13 cellular contexts compared by ENCODE assay signal in genomic region chr2:18047896-18048657, GRCh38.
DNase-seq lines count a peak whose midpoint lies in the region; ATAC-seq and TF ChIP-seq lines count a peak whose summit lies in the region.
"Had no signal": no experiment of that assay in that cellular context is flagged by ENCODE, and none has a peak within 500 bp of the region (broad histone marks: within the 10 kb centered on the region; RNA-seq: fewer than 3 reads in every experiment).

No MANE protein-coding gene starts in this region.

- H3K9ac ChIP-seq in KMS-11, result no peak overlapping the region

- H3K4me1 ChIP-seq in BE2C, result no peaks in the 10 kb centered on the region
- H3K4me1 ChIP-seq in KMS-11 (ENCODE audit: low read depth, poor library complexity, severe bottlenecking), result peaks cover 23% of the 10 kb centered on the region
- H3K4me1 ChIP-seq in mucosa of descending colon (ENCODE audit: low read depth), result no peaks in the 10 kb centered on the region

- ATAC-seq in mucosa of descending colon, result no peak
- no peak for ATAC-seq in GM21526 (IDR thresholded peaks at IDR 0.05; ENCODE audit: low FRiP score, unreplicated experiment)
- ATAC-seq: natural killer cell had no signal

- H3K4me3 ChIP-seq in BE2C (ENCODE audit: low read depth, low read length) (no peak overlapping the region), KMS-11 (IDR thresholded peaks at IDR 0.05; ENCODE audit: insufficient read depth, low read depth, low read length) (no peak overlapping the region), cardiac fibroblast (replicated peaks in 1 of 2; ENCODE audit: low read depth in 2 of 2, low read length in 2 of 2) (no peak overlapping the region), mucosa of descending colon (no peak overlapping the region)

- no peak for TF ChIP-seq CTCF in BE2C (IDR thresholded peaks at IDR 0.05; ENCODE audit: low read depth, low read length)
- no peak for TF ChIP-seq CTCF in KMS-11 (conservative IDR thresholded peaks at IDR 0.05; ENCODE audit: low read depth, low read length)
- no peak for TF ChIP-seq CTCF in cardiac fibroblast (IDR thresholded peaks at IDR 0.05; ENCODE audit: low read depth, low read length)
- TF ChIP-seq CTCF in mucosa of descending colon (IDR thresholded peaks at IDR 0.05), result no peak

- no peaks in the 10 kb centered on the region for H3K36me3 ChIP-seq in BE2C
- H3K36me3 ChIP-seq in KMS-11 (ENCODE audit: insufficient read depth), result no peaks in the 10 kb centered on the region
- H3K36me3 ChIP-seq in mucosa of descending colon (ENCODE audit: low read depth), result no peaks in the 10 kb centered on the region

- H3K27ac ChIP-seq in KMS-11, result no peak overlapping the region

- peak overlapping the region; percentile 50; the same call in 1 of the 2 replicates for H3K4me2 ChIP-seq in KMS-11

- H3K27me3 ChIP-seq in BE2C, result no peaks in the 10 kb centered on the region
- no peaks in the 10 kb centered on the region for H3K27me3 ChIP-seq in KMS-11 (ENCODE audit: insufficient read depth, low read depth)

- H3K9me3 ChIP-seq in BE2C (no peaks in the 10 kb centered on the region), mucosa of descending colon (no peaks in the 10 kb centered on the region)

- H3K79me2 ChIP-seq in KMS-11 (ENCODE audit: insufficient read depth, low read depth), result no peaks in the 10 kb centered on the region

- intact Hi-C loops in mucosa of descending colon (cut with DNase I, micrococcal nuclease), result no loop called here

- no peak overlapping the region for H2AFZ ChIP-seq in KMS-11 (ENCODE audit: low read depth)

- H4K20me1 ChIP-seq in KMS-11 (ENCODE audit: insufficient read depth), result no peaks in the 10 kb centered on the region

- DNase-seq in BE2C, result peak; percentile 12
- DNase-seq in cardiac fibroblast (ENCODE audit: low read depth in 2 of 2), result peak; percentile 29 to 40
- DNase-seq in kidney tubule cell (ENCODE audit: low spot score), result peak; percentile 59
- no peak for DNase-seq in stimulated activated CD4-positive, alpha-beta T cell treated with anti-CD3 and anti-CD28 coated beads, Interleukin-4, amount 100 ng/mL, for 4 hours
- DNase-seq in mucosa of descending colon, result no peak
- no peak for DNase-seq in islet precursor cell
- DNase-seq: CD8-positive, alpha-beta memory T cell; natural killer cell; NCI-H526 treated with DMSO at 0.1 percent for 48 hours; stimulated activated CD4-positive, alpha-beta T cell treated with anti-CD3 and anti-CD28 coated beads, Interleukin-2, amount 100 ng/mL, for 24 hours; T-helper 2 cell had no signal

Comparison
In these comparisons a context has a peak if more than half of its experiments do, and no peak if none do; other contexts are left out.
1. DNase-seq: peak in BE2C (single experiment), cardiac fibroblast (2 of 2) and kidney tubule cell (single experiment); none in stimulated activated CD4-positive, alpha-beta T cell treated with anti-CD3 and anti-CD28 coated beads, Interleukin-4, amount 100 ng/mL, for 4 hours (0 of 2), mucosa of descending colon (0 of 3) and islet precursor cell (single experiment).